Comparison of ENCODE assay signal across 1 cellular context in genomic region chr13:110638814-110639806, GRCh38.
TF ChIP-seq lines count a peak whose summit lies in the region.

No MANE protein-coding gene starts in this region.

TF ChIP-seq in endothelial cell of umbilical vein, 7 proteins besides CTCF, POLR2A, EP300 and RAD21:
- TF ChIP-seq POLR2AphosphoS5 (IDR thresholded peaks at IDR 0.05; ENCODE audit: insufficient read depth, low read depth, low read length), result no peak
- no peak for TF ChIP-seq EZH2 (IDR thresholded peaks at IDR 0.05; ENCODE audit: borderline replicate concordance, low read depth, low read length, severe bottlenecking)
- TF ChIP-seq GATA2 (IDR thresholded peaks at IDR 0.05; ENCODE audit: insufficient read depth, insufficient read length, low read depth, low read length), result no peak
- TF ChIP-seq FOS (IDR thresholded peaks at IDR 0.05; ENCODE audit: borderline replicate concordance, insufficient read depth, low read length), result no peak
- TF ChIP-seq MAX (IDR thresholded peaks at IDR 0.05; ENCODE audit: insufficient read depth, insufficient read length), result no peak
- TF ChIP-seq JUN (IDR thresholded peaks at IDR 0.05; ENCODE audit: borderline replicate concordance, insufficient read depth, insufficient read length, low read depth), result no peak
